Comparison of ENCODE assay signal across 1 cellular context in the genomic region with DNA sequence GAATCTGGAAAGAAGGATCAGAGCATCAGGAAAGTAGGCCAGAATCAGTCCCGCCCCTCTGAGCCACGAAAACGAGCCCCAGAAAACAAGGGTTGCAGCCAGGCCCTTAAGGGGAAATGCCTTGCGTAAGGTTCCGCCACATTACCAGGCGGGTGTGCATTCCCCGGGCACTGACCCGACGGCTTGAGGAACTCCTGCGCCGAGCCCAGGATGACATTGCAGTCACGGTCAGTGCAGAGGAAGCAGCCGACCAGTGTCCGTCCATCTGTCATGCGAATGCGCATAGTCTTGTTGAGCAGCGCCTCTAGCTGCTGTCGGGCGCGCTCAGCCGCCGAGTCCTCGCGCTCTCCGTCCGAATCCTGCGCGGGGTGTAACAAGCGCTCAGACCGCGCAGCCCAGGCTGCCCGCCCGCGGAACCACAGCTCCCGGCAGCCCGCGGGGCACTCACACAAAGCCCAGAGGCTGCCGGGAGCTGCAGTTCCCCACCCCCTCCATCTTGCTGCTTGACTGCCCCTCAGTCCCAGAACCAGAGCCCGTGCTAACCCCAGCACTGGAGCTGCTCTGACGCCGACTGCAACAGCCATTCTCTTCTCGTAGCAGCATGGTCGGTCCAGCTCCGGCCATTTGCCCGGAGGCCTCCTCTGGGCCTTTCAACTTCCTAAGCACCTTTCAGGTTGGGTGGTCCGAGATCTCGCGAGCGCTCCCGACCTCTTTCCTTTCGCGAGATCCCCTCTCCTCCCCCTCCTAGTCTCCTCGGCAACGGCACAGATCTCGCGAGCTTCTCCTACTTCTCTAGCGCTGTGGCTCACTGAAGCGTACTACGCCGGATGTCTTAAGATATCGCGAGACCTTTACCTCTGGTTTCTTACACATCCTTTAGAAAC.
TF ChIP-seq lines count a peak whose summit lies in the region.

A gene with protein sequence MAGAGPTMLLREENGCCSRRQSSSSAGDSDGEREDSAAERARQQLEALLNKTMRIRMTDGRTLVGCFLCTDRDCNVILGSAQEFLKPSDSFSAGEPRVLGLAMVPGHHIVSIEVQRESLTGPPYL (minus strand): TSS at position 720 of the 884 bp plus-strand sequence. CDS start 96 bp downstream, at position 624.

TF ChIP-seq in K562, 482 proteins besides CTCF, POLR2A, EP300 and RAD21 (continued from another document and continues in another):
- TF ChIP-seq ZNF449 (CRISPR knock-in tag; IDR thresholded peaks at IDR 0.05) = no peak
- TF ChIP-seq XRCC3 (IDR thresholded peaks at IDR 0.05) = no peak
- no peak for TF ChIP-seq SP2 (IDR thresholded peaks at IDR 0.05; ENCODE audit: extremely low read depth, low read depth, low read length, poor library complexity, severe bottlenecking)
- 0 out of 4 replicates have a peak, but pooled peaks of 1 of the 2 experiments have one; percentile 22 for TF ChIP-seq MLLT1 (IDR thresholded peaks at IDR 0.05)
- TF ChIP-seq, protein P1, sequence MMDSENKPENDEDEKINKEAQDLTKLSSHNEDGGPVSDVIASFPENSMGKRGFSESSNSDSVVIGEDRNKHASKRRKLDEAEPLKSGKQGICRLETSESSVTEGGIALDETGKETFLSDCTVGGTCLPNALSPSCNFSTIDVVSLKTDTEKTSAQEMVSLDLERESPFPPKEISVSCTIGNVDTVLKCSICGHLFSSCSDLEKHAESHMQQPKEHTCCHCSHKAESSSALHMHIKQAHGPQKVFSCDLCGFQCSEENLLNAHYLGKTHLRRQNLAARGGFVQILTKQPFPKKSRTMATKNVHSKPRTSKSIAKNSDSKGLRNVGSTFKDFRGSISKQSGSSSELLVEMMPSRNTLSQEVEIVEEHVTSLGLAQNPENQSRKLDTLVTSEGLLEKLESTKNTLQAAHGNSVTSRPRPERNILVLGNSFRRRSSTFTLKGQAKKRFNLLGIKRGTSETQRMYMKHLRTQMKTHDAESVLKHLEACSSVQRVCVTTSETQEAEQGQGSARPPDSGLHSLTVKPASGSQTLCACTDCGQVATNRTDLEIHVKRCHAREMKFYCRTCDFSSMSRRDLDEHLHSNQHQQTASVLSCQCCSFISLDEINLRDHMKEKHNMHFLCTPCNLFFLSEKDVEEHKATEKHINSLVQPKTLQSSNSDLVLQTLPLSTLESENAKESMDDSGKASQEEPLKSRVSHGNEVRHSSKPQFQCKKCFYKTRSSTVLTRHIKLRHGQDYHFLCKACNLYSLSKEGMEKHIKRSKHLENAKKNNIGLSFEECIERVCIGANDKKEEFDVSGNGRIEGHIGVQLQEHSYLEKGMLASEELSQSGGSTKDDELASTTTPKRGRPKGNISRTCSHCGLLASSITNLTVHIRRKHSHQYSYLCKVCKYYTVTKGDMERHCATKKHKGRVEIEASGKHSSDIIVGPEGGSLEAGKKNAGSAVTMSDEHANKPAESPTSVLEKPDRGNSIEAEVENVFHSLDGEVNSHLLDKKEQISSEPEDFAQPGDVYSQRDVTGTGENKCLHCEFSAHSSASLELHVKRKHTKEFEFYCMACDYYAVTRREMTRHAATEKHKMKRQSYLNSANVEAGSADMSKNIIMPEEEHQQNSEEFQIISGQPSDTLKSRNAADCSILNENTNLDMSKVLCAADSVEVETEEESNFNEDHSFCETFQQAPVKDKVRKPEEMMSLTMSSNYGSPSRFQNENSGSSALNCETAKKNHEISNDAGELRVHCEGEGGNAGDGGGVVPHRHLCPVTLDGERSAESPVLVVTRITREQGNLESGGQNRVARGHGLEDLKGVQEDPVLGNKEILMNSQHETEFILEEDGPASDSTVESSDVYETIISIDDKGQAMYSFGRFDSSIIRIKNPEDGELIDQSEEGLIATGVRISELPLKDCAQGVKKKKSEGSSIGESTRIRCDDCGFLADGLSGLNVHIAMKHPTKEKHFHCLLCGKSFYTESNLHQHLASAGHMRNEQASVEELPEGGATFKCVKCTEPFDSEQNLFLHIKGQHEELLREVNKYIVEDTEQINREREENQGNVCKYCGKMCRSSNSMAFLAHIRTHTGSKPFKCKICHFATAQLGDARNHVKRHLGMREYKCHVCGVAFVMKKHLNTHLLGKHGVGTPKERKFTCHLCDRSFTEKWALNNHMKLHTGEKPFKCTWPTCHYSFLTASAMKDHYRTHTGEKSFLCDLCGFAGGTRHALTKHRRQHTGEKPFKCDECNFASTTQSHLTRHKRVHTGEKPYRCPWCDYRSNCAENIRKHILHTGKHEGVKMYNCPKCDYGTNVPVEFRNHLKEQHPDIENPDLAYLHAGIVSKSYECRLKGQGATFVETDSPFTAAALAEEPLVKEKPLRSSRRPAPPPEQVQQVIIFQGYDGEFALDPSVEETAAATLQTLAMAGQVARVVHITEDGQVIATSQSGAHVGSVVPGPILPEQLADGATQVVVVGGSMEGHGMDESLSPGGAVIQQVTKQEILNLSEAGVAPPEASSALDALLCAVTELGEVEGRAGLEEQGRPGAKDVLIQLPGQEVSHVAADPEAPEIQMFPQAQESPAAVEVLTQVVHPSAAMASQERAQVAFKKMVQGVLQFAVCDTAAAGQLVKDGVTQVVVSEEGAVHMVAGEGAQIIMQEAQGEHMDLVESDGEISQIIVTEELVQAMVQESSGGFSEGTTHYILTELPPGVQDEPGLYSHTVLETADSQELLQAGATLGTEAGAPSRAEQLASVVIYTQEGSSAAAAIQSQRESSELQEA (IDR thresholded peaks at IDR 0.05; ENCODE audit: low read depth) = peak; percentile 86
- TF ChIP-seq GTF2F1 (IDR thresholded peaks at IDR 0.05; ENCODE audit: low read depth, low read length) = no peak
- TF ChIP-seq, protein P2, sequence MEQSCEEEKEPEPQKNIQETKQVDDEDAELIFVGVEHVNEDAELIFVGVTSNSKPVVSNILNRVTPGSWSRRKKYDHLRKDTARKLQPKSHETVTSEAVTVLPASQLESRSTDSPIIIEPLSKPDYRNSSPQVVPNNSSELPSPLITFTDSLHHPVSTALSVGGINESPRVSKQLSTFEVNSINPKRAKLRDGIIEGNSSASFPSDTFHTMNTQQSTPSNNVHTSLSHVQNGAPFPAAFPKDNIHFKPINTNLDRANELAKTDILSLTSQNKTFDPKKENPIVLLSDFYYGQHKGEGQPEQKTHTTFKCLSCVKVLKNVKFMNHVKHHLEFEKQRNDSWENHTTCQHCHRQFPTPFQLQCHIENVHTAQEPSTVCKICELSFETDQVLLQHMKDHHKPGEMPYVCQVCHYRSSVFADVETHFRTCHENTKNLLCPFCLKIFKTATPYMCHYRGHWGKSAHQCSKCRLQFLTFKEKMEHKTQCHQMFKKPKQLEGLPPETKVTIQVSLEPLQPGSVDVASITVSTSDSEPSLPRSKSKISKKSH (CRISPR knock-in tag; IDR thresholded peaks at IDR 0.05) = no peak
- peak; percentile 98 for TF ChIP-seq CHD2 (IDR thresholded peaks at IDR 0.05; ENCODE audit: low read depth, low read length)
- no peak for TF ChIP-seq MTF1 (CRISPR knock-in tag; IDR thresholded peaks at IDR 0.05; ENCODE audit: borderline replicate concordance)
- no peak for TF ChIP-seq PRMT5 (CRISPR knock-in tag; IDR thresholded peaks at IDR 0.05)
- TF ChIP-seq ZNF766 (CRISPR knock-in tag; conservative IDR thresholded peaks at IDR 0.05) = peak; percentile 95
- 0 out of 2 replicates have a peak, but pooled peaks have one; percentile 65 for TF ChIP-seq KDM2B (CRISPR knock-in tag; IDR thresholded peaks at IDR 0.05)
- TF ChIP-seq MAZ (CRISPR knock-in tag; conservative IDR thresholded peaks at IDR 0.05 in 1 of 2, IDR thresholded peaks at IDR 0.05 in 1 of 2) = peak; percentile 29 to 56; a peak in 1 of 4 replicates
- TF ChIP-seq, protein P3, sequence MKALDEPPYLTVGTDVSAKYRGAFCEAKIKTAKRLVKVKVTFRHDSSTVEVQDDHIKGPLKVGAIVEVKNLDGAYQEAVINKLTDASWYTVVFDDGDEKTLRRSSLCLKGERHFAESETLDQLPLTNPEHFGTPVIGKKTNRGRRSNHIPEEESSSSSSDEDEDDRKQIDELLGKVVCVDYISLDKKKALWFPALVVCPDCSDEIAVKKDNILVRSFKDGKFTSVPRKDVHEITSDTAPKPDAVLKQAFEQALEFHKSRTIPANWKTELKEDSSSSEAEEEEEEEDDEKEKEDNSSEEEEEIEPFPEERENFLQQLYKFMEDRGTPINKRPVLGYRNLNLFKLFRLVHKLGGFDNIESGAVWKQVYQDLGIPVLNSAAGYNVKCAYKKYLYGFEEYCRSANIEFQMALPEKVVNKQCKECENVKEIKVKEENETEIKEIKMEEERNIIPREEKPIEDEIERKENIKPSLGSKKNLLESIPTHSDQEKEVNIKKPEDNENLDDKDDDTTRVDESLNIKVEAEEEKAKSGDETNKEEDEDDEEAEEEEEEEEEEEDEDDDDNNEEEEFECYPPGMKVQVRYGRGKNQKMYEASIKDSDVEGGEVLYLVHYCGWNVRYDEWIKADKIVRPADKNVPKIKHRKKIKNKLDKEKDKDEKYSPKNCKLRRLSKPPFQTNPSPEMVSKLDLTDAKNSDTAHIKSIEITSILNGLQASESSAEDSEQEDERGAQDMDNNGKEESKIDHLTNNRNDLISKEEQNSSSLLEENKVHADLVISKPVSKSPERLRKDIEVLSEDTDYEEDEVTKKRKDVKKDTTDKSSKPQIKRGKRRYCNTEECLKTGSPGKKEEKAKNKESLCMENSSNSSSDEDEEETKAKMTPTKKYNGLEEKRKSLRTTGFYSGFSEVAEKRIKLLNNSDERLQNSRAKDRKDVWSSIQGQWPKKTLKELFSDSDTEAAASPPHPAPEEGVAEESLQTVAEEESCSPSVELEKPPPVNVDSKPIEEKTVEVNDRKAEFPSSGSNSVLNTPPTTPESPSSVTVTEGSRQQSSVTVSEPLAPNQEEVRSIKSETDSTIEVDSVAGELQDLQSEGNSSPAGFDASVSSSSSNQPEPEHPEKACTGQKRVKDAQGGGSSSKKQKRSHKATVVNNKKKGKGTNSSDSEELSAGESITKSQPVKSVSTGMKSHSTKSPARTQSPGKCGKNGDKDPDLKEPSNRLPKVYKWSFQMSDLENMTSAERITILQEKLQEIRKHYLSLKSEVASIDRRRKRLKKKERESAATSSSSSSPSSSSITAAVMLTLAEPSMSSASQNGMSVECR (CRISPR knock-in tag; IDR thresholded peaks at IDR 0.05) = peak; percentile 16; the same call in 1 of the 2 replicates
- TF ChIP-seq PTRF (tag; IDR thresholded peaks at IDR 0.05) = no peak
- TF ChIP-seq RBFOX2 (IDR thresholded peaks at IDR 0.05; ENCODE audit: low read depth, low read length) = peak; percentile 81
- no peak for TF ChIP-seq PHF21A (IDR thresholded peaks at IDR 0.05; ENCODE audit: borderline replicate concordance, low read depth)
- no peak for TF ChIP-seq ZNF395 (CRISPR knock-in tag; IDR thresholded peaks at IDR 0.05)
- no peak for TF ChIP-seq LARP7 (IDR thresholded peaks at IDR 0.05)
- no peak for TF ChIP-seq ARID3A (IDR thresholded peaks at IDR 0.05; ENCODE audit: borderline replicate concordance, low read depth, low read length)
- TF ChIP-seq ARHGAP35 (IDR thresholded peaks at IDR 0.05; ENCODE audit: partially characterized antibody) = peak; percentile 96
- TF ChIP-seq FOXO4 (CRISPR knock-in tag; IDR thresholded peaks at IDR 0.05) = no peak
- 0 out of 2 replicates have a peak, but pooled peaks have one; percentile 17 for TF ChIP-seq SIN3B (IDR thresholded peaks at IDR 0.05; ENCODE audit: low read depth)
- no peak; the same call in 1 of the 2 replicates for TF ChIP-seq EP400 (IDR thresholded peaks at IDR 0.05)
- TF ChIP-seq MEF2A (IDR thresholded peaks at IDR 0.05; ENCODE audit: control insufficient read depth, low read depth, low read length) = no peak
